In genomic region chr1:168220470-168220871, GRCh38 we compare ENCODE assay signal across 15 cellular contexts.
"Had no signal": no experiment of that assay in that cellular context is flagged by ENCODE, and none has a peak within 500 bp of the region (broad histone marks: within the 10 kb centered on the region; RNA-seq: fewer than 3 reads in every experiment).

No MANE protein-coding gene starts in this region.

- DNase-seq: activated CD4-positive, alpha-beta T cell treated with anti-CD3 and anti-CD28 coated beads, Interleukin-2, amount 10 ng/mL, durations not matched to agents 7 days and 5 days; activated CD4-positive, CD25-positive, alpha-beta regulatory T cell; activated effector memory CD4-positive, alpha-beta T cell treated with Interleukin-2 at 50 U/mL for 16 hours; effector CD4-positive, alpha-beta T cell; occipital lobe; posterior cingulate gyrus; spleen; stimulated activated CD4-positive, alpha-beta T cell treated with anti-CD3 and anti-CD28 coated beads, Interleukin-4, amount 100 ng/mL, for 4 hours; stimulated activated naive B cell treated with anti-CD40 and anti-IgM and Interleukin-4, amounts not matched to agents 10 μg/mL and 1 μg/mL and 100 μg/mL, for 72 hours; substantia nigra; T-cell; tibial artery had no signal

- ATAC-seq: esophagus mucosa; stimulated activated naive B cell treated with anti-CD40 and anti-IgM and Interleukin-4, amounts not matched to agents 10 μg/mL and 1 μg/mL and 100 μg/mL, for 72 hours; T-cell had no signal

- H3K27ac ChIP-seq: spleen, tibial artery had no signal

- H3K4me3 Mint-ChIP-seq: activated CD4-positive, alpha-beta T cell treated with anti-CD3 and anti-CD28 coated beads, Interleukin-2, amount 10 ng/mL, durations not matched to agents 7 days and 5 days; activated naive CD4-positive, alpha-beta T cell treated with anti-CD3 and anti-CD28 coated beads, Interleukin-2, amount 50 U/mL, for 24 hours; memory B cell; stimulated activated naive B cell treated with anti-CD40 and anti-IgM and Interleukin-4, amounts not matched to agents 10 μg/mL and 1 μg/mL and 100 μg/mL, for 72 hours; T-cell had no signal

- H3K36me3 Mint-ChIP-seq: activated naive CD4-positive, alpha-beta T cell treated with anti-CD3 and anti-CD28 coated beads, Interleukin-2, amount 50 U/mL, for 24 hours; memory B cell; stimulated activated naive B cell treated with anti-CD40 and anti-IgM and Interleukin-4, amounts not matched to agents 10 μg/mL and 1 μg/mL and 100 μg/mL, for 72 hours; T-cell had no signal

- H3K27me3 Mint-ChIP-seq: activated naive CD4-positive, alpha-beta T cell treated with anti-CD3 and anti-CD28 coated beads, Interleukin-2, amount 50 U/mL, for 24 hours had no signal

- H3K27me3 ChIP-seq: spleen, tibial artery had no signal

- H3K9me3 Mint-ChIP-seq: activated CD4-positive, alpha-beta T cell treated with anti-CD3 and anti-CD28 coated beads, Interleukin-2, amount 10 ng/mL, durations not matched to agents 7 days and 5 days; activated naive CD4-positive, alpha-beta T cell treated with anti-CD3 and anti-CD28 coated beads, Interleukin-2, amount 50 U/mL, for 24 hours; stimulated activated naive B cell treated with anti-CD40 and anti-IgM and Interleukin-4, amounts not matched to agents 10 μg/mL and 1 μg/mL and 100 μg/mL, for 72 hours had no signal

- H3K36me3 ChIP-seq: spleen, tibial artery had no signal

- H3K4me3 ChIP-seq: spleen, tibial artery had no signal

- H3K9me3 ChIP-seq: spleen, tibial artery had no signal

- H3K27ac Mint-ChIP-seq: activated CD4-positive, alpha-beta T cell treated with anti-CD3 and anti-CD28 coated beads, Interleukin-2, amount 10 ng/mL, durations not matched to agents 7 days and 5 days; activated naive CD4-positive, alpha-beta T cell treated with anti-CD3 and anti-CD28 coated beads, Interleukin-2, amount 50 U/mL, for 24 hours; memory B cell; stimulated activated naive B cell treated with anti-CD40 and anti-IgM and Interleukin-4, amounts not matched to agents 10 μg/mL and 1 μg/mL and 100 μg/mL, for 72 hours; T-cell had no signal
